Comparison of ENCODE assay signal across 1 cellular context in genomic region chr12:107685360-107686248, GRCh38.
TF ChIP-seq lines count a peak whose summit lies in the region.

PWP1 (plus strand) TSS chr12:107685799; CDS start chr12:107685900, 101 bp downstream.

TF ChIP-seq in HEK293, 187 proteins besides CTCF, POLR2A, EP300 and RAD21 (continued from another document):
- TF ChIP-seq ZNF148 (tag by site-specific recombination; IDR thresholded peaks at IDR 0.05; ENCODE audit: borderline replicate concordance) (no peak), ZEB2 (tag by site-specific recombination; IDR thresholded peaks at IDR 0.05) (no peak), ZNF133 (tag by site-specific recombination; IDR thresholded peaks at IDR 0.05) (no peak), ZNF518A (tag by site-specific recombination; conservative IDR thresholded peaks at IDR 0.05; ENCODE audit: low read depth) (no peak; the same call in 1 of the 2 replicates), ZNF449 (tag by site-specific recombination; IDR thresholded peaks at IDR 0.05) (peak; percentile 69; the same call in 1 of the 2 replicates), ZNF645 (tag by site-specific recombination; IDR thresholded peaks at IDR 0.05) (no peak), ZFHX2 (tag by site-specific recombination; conservative IDR thresholded peaks at IDR 0.05) (0 out of 2 replicates have a peak, but pooled peaks have one; percentile 5), ZNF768 (tag by site-specific recombination; IDR thresholded peaks at IDR 0.05) (no peak), ZNF266 (tag by site-specific recombination; IDR thresholded peaks at IDR 0.05; ENCODE audit: low read depth) (no peak), ZNF274 (IDR thresholded peaks at IDR 0.05; ENCODE audit: low read length) (no peak), ZNF274 (tag by site-specific recombination; IDR thresholded peaks at IDR 0.05; ENCODE audit: borderline replicate concordance) (no peak), FEZF1 (tag by site-specific recombination; IDR thresholded peaks at IDR 0.05) (peak; percentile 35; the same call in 1 of the 2 replicates), ZBTB20 (tag by site-specific recombination; IDR thresholded peaks at IDR 0.05) (peak; percentile 69), ZSCAN23 (tag by site-specific recombination; IDR thresholded peaks at IDR 0.05) (no peak), ZNF324 (tag by site-specific recombination; IDR thresholded peaks at IDR 0.05) (peak; percentile 23; the same call in 1 of the 2 replicates), ZNF121 (tag by site-specific recombination; IDR thresholded peaks at IDR 0.05) (no peak), PRDM10 (tag by site-specific recombination; IDR thresholded peaks at IDR 0.05) (no peak; the same call in 1 of the 2 replicates), ZNF2 (tag by site-specific recombination; IDR thresholded peaks at IDR 0.05) (peak; percentile 92), ZBTB44 (tag by site-specific recombination; IDR thresholded peaks at IDR 0.05) (no peak), ZBTB21 (tag by site-specific recombination; IDR thresholded peaks at IDR 0.05) (no peak), ZNF521 (tag by site-specific recombination; IDR thresholded peaks at IDR 0.05) (no peak)
